In genomic region chr14:101636081-101636560, GRCh38 we compare ENCODE assay signal across 9 cellular contexts.
DNase-seq lines count a peak whose midpoint lies in the region; ATAC-seq lines count a peak whose summit lies in the region.
"Had no signal": no experiment of that assay in that cellular context is flagged by ENCODE, and none has a peak within 500 bp of the region (broad histone marks: within the 10 kb centered on the region; RNA-seq: fewer than 3 reads in every experiment).

No MANE protein-coding gene starts in this region.

- H3K27ac Mint-ChIP-seq in T-helper 2 cell treated with Interferon-gamma antibody and Interleukin-4, amounts not matched to agents 5 μg/mL and 100 μg/mL, for 36 hours, result no peak overlapping the region
- H3K27ac Mint-ChIP-seq: activated naive CD8-positive, alpha-beta T cell treated with anti-CD3 and anti-CD28 coated beads, Interleukin-2, amount 10 ng/mL, durations not matched to agents 7 days and 5 days had no signal

- no peak overlapping the region for H3K4me3 Mint-ChIP-seq in T-helper 2 cell treated with Interferon-gamma antibody and Interleukin-4, amounts not matched to agents 5 μg/mL and 100 μg/mL, for 36 hours
- H3K4me3 Mint-ChIP-seq: activated naive CD8-positive, alpha-beta T cell treated with anti-CD3 and anti-CD28 coated beads, Interleukin-2, amount 10 ng/mL, durations not matched to agents 7 days and 5 days had no signal

- DNase-seq in activated CD8-positive, alpha-beta memory T cell treated with anti-CD3 and anti-CD28 coated beads for 48 hours (ENCODE audit: low read depth in 2 of 3, low spot score in 2 of 3), result peak in 2 of 3 experiments; percentile 9 to 12
- DNase-seq in activated CD8-positive, alpha-beta memory T cell treated with anti-CD3 and anti-CD28 coated beads for 24 hours, result no peak
- DNase-seq in T-helper 2 cell treated with Interferon-gamma antibody and Interleukin-4, amounts not matched to agents 5 μg/mL and 100 μg/mL, for 36 hours (ENCODE audit: low spot score), result peak; percentile 47
- peak; percentile 61 for DNase-seq in stimulated activated CD8-positive, alpha-beta memory T cell treated with anti-CD3 and anti-CD28 coated beads, Interleukin-4, amount 100 ng/mL, for 48 hours
- DNase-seq in AG08396 (ENCODE audit: low spot score) (no peak), retina (no peak), NCI-H226 (no peak)
- DNase-seq: activated naive CD8-positive, alpha-beta T cell treated with anti-CD3 and anti-CD28 coated beads, Interleukin-2, amount 10 ng/mL, durations not matched to agents 7 days and 5 days had no signal

- H3K27me3 Mint-ChIP-seq in T-helper 2 cell treated with Interferon-gamma antibody and Interleukin-4, amounts not matched to agents 5 μg/mL and 100 μg/mL, for 36 hours (ENCODE audit: low read depth), result peaks cover 15% of the 10 kb centered on the region

- no peaks in the 10 kb centered on the region for H3K9me3 Mint-ChIP-seq in T-helper 2 cell treated with Interferon-gamma antibody and Interleukin-4, amounts not matched to agents 5 μg/mL and 100 μg/mL, for 36 hours
- H3K9me3 Mint-ChIP-seq: activated naive CD8-positive, alpha-beta T cell treated with anti-CD3 and anti-CD28 coated beads, Interleukin-2, amount 10 ng/mL, durations not matched to agents 7 days and 5 days had no signal

- ATAC-seq in HG02759 (IDR thresholded peaks at IDR 0.05; ENCODE audit: unreplicated experiment), result peak; percentile 87

- peaks cover 10% of the 10 kb centered on the region for H3K4me1 Mint-ChIP-seq in T-helper 2 cell treated with Interferon-gamma antibody and Interleukin-4, amounts not matched to agents 5 μg/mL and 100 μg/mL, for 36 hours (ENCODE audit: low read depth)
- H3K4me1 Mint-ChIP-seq: activated naive CD8-positive, alpha-beta T cell treated with anti-CD3 and anti-CD28 coated beads, Interleukin-2, amount 10 ng/mL, durations not matched to agents 7 days and 5 days had no signal

- H3K36me3 Mint-ChIP-seq in T-helper 2 cell treated with Interferon-gamma antibody and Interleukin-4, amounts not matched to agents 5 μg/mL and 100 μg/mL, for 36 hours (ENCODE audit: low read depth), result no peaks in the 10 kb centered on the region
- H3K36me3 Mint-ChIP-seq: activated naive CD8-positive, alpha-beta T cell treated with anti-CD3 and anti-CD28 coated beads, Interleukin-2, amount 10 ng/mL, durations not matched to agents 7 days and 5 days had no signal

Comparison
In these comparisons a context has a peak if more than half of its experiments do, and no peak if none do; other contexts are left out.
1. DNase-seq: peak in activated CD8-positive, alpha-beta memory T cell treated with anti-CD3 and anti-CD28 coated beads for 48 hours (2 of 3), T-helper 2 cell treated with Interferon-gamma antibody and Interleukin-4, amounts not matched to agents 5 μg/mL and 100 μg/mL, for 36 hours (single experiment) and stimulated activated CD8-positive, alpha-beta memory T cell treated with anti-CD3 and anti-CD28 coated beads, Interleukin-4, amount 100 ng/mL, for 48 hours (single experiment); none in activated CD8-positive, alpha-beta memory T cell treated with anti-CD3 and anti-CD28 coated beads for 24 hours (single experiment), AG08396 (single experiment), retina (single experiment) and NCI-H226 (single experiment).